34 cellular contexts compared by ENCODE assay signal in the genomic region with DNA sequence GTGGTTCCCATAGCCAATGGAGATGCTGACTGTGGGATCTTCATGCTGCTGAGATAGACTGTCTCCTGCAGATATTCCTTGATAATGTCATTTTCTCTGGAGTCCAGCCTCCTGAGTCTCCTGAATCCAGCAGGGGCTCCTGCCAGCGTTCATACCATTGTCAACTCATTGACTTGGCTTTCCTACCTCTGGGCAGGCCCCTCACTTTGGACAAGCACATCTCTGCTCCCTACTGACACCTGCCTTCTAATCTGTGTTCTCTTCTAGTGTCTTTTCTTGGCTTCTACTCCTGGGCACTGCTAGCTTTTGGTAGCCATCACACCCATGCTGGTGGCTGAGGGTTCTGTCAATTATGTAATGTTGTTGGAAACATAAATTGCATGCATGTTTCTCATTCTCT.
"Had no signal": no experiment of that assay in that cellular context is flagged by ENCODE, and none has a peak within 500 bp of the region (broad histone marks: within the 10 kb centered on the region; RNA-seq: fewer than 3 reads in every experiment).

No MANE protein-coding gene starts in this region.

- H3K27ac ChIP-seq: brain microvascular endothelial cell, KMS-11, PC-9, RWPE1, VCaP had no signal

- ATAC-seq: activated CD8-positive, alpha-beta T cell treated with anti-CD3 and anti-CD28 coated beads for 36 hours; activated T-cell treated with anti-CD3 and anti-CD28 coated beads, Interleukin-2, amount 50 U/mL, for 72 hours; activated T-helper 17 cell treated with anti-CD3 and anti-CD28 coated beads, Interleukin-2, amount 50 U/mL, for 72 hours; Right ventricle myocardium inferior had no signal

- H3K27me3 ChIP-seq: brain microvascular endothelial cell had no signal

- H3K4me3 ChIP-seq: PC-9 had no signal

- H3K36me3 ChIP-seq: brain microvascular endothelial cell had no signal

- DNase-seq: activated CD4-positive, alpha-beta T cell treated with anti-CD3 and anti-CD28 coated beads, Interleukin-2, amount 10 ng/mL, durations not matched to agents 24 days and 14 days; activated CD4-positive, alpha-beta T cell treated with anti-CD3 and anti-CD28 coated beads, Interleukin-2, amount 50 U/mL, for 4 hours; activated CD8-positive, alpha-beta T cell treated with anti-CD3 and anti-CD28 coated beads for 36 hours; activated effector memory CD4-positive, alpha-beta T cell treated with anti-CD3 and anti-CD28 coated beads, Interleukin-2, amount 50 U/mL, for 16 hours; activated naive CD4-positive, alpha-beta T cell; activated naive CD4-positive, alpha-beta T cell treated with anti-CD3 and anti-CD28 coated beads, Interleukin-2, amount 50 U/mL, for 16 hours; activated naive CD8-positive, alpha-beta T cell treated with anti-CD3 and anti-CD28 coated beads for 36 hours; activated T-cell treated with anti-CD3 and anti-CD28 coated beads, Interleukin-2, amount 50 U/mL, for 1 hour; activated T-cell treated with anti-CD3 and anti-CD28 coated beads, Interleukin-2, amount 50 U/mL, for 72 hours; amniotic stem cell; aorta; brain microvascular endothelial cell; central memory CD4-positive, alpha-beta T cell; MM.1S; MV-4-11; NCI-H1092; NCI-H1436 treated with DMSO at 0.1 percent for 48 hours; NCI-H1694 treated with DMSO at 0.1 percent for 48 hours; NCI-H2029; NCI-H2171 treated with DMSO at 0.1 percent for 48 hours; NCI-H2227 treated with DMSO at 0.1 percent for 48 hours; NCI-H446; NCI-H524 treated with DMSO at 0.1 percent for 48 hours; PC-9; SIG-M5; SW 1271; T-helper 1 cell; T-helper 2 cell; T-helper 9 cell had no signal
